ENCODE assay signal across 23 cellular contexts in genomic region chr4:537436-538264, GRCh38. TPM values are rescaled to one million over a fixed set of nuclear protein-coding genes. Genes with fewer than 3 reads are reported as not detected.
DNase-seq lines count a peak whose midpoint lies in the region; ATAC-seq and TF ChIP-seq lines count a peak whose summit lies in the region.
"Had no signal": no experiment of that assay in that cellular context is flagged by ENCODE, and none has a peak within 500 bp of the region (broad histone marks: within the 10 kb centered on the region; RNA-seq: fewer than 3 reads in every experiment).

No MANE protein-coding gene starts in this region.

- H3K9ac ChIP-seq in neuronal stem cell (ENCODE audit: low read depth, low read length, poor library complexity): no peak overlapping the region

- peak overlapping the region; percentile 65 for H4K8ac ChIP-seq in neuronal stem cell (ENCODE audit: low read depth, low read length)

- H3K9me3 ChIP-seq in neuronal stem cell (replicated peaks in 1 of 2; ENCODE audit: control insufficient read depth in 2 of 2, insufficient read depth in 1 of 2, low read depth in 1 of 2, low read length in 2 of 2) (no peaks in the 10 kb centered on the region), upper lobe of right lung (no peaks in the 10 kb centered on the region)
- H3K9me3 ChIP-seq: MG63 had no signal

- no peak overlapping the region for H2BK5ac ChIP-seq in neuronal stem cell (ENCODE audit: low read length)

- no peak overlapping the region for H3K4ac ChIP-seq in neuronal stem cell (ENCODE audit: low read length)

- intact Hi-C loops in upper lobe of right lung (cut with DNase I): no loop called here

- H2BK15ac ChIP-seq in neuronal stem cell (ENCODE audit: low read length): no peak overlapping the region

- H3K27ac ChIP-seq in coronary artery (no peak overlapping the region), neuronal stem cell (replicated peaks; ENCODE audit: low read length) (no peak overlapping the region), upper lobe of right lung (no peak overlapping the region)
- H3K27ac ChIP-seq: 22Rv1, C4-2B, SK-N-MC had no signal

- CTCF ChIA-PET in HEK293T (lab: Yijun Ruan, JAX): no interaction called here

- H2AK5ac ChIP-seq in neuronal stem cell (ENCODE audit: low read depth, low read length): no peak overlapping the region

- DNase-seq in activated CD8-positive, alpha-beta memory T cell treated with anti-CD3 and anti-CD28 coated beads for 24 hours: peak; percentile 48
- DNase-seq in activated CD8-positive, alpha-beta memory T cell treated with anti-CD3 and anti-CD28 coated beads, Interleukin-2, amount 50 U/mL, for 48 hours: no peak
- DNase-seq in coronary artery (ENCODE audit: low spot score): peak; percentile 47
- no peak for DNase-seq in neuronal stem cell (ENCODE audit: low spot score)
- peak; percentile 42 for DNase-seq in upper lobe of right lung
- DNase-seq in GOT3 (lab: John Stamatoyannopoulos, UW): no peak
- no peak for DNase-seq in HEK293T (ENCODE audit: extremely low spot score)
- DNase-seq in NCI-H2171 (lab: John Stamatoyannopoulos, UW): no peak
- DNase-seq: AML-193, H7, Kasumi-1, MG63, NCI-H1048, NCI-H1436 treated with DMSO at 0.1 percent for 48 hours, NCI-H2029, NCI-H2171 treated with DMSO at 0.1 percent for 48 hours, NCI-H446 treated with DMSO at 0.1 percent for 48 hours, SHP77 had no signal

- peaks cover 2% of the 10 kb centered on the region for H3K79me1 ChIP-seq in neuronal stem cell (ENCODE audit: low read depth, low read length)

- ATAC-seq in upper lobe of right lung: no peak

- peaks cover 20 to 61% of the 10 kb centered on the region in 2 donors for H3K36me3 ChIP-seq in neuronal stem cell (replicated peaks in 1 of 2; ENCODE audit: control insufficient read depth in 2 of 2, insufficient read depth in 2 of 2, low read length in 2 of 2)
- H3K36me3 ChIP-seq in upper lobe of right lung: peaks cover 47% of the 10 kb centered on the region
- H3K36me3 ChIP-seq: MG63 had no signal

- H4K91ac ChIP-seq in neuronal stem cell (ENCODE audit: low read depth, low read length, poor library complexity): no peak overlapping the region

- no CpG with 5 or more reads among the region's 21 CpGs for WGBS in neuronal stem cell (ENCODE audit: extremely low coverage in 2 of 2, insufficient read length in 2 of 2, insufficient replicate concordance in 1 of 2), 2 donors

- no peak overlapping the region for H3K4me2 ChIP-seq in neuronal stem cell (ENCODE audit: insufficient read depth, low read length, poor library complexity, severe bottlenecking)

- no peak overlapping the region for H2BK120ac ChIP-seq in neuronal stem cell (ENCODE audit: low read depth, low read length)

- TF ChIP-seq CTCF in coronary artery (IDR thresholded peaks at IDR 0.05) (no peak), upper lobe of right lung (IDR thresholded peaks at IDR 0.05) (no peak)

- H3K27me3 ChIP-seq in neuronal stem cell (ENCODE audit: control insufficient read depth in 3 of 3, insufficient read depth in 3 of 3, low read depth in 1 of 3, low read length in 3 of 3): no peaks in the 10 kb centered on the region
- no peaks in the 10 kb centered on the region for H3K27me3 ChIP-seq in upper lobe of right lung
- H3K27me3 ChIP-seq: MG63 had no signal

- POLR2A ChIA-PET in HEK293T (lab: Yijun Ruan, JAX): no interaction called here

- H2BK12ac ChIP-seq in neuronal stem cell (ENCODE audit: low read length): no peak overlapping the region

- H3K23ac ChIP-seq in neuronal stem cell (ENCODE audit: low read depth, low read length, poor library complexity): peak overlapping the region; percentile 31

- H3K14ac ChIP-seq in neuronal stem cell (ENCODE audit: low read length): no peak overlapping the region

- no peak overlapping the region for H2AFZ ChIP-seq in neuronal stem cell (ENCODE audit: low read length)

- H3K4me1 ChIP-seq in neuronal stem cell (ENCODE audit: control insufficient read depth in 2 of 2, insufficient read depth in 1 of 2, low read depth in 1 of 2, low read length in 2 of 2): no peaks in the 10 kb centered on the region
- no peaks in the 10 kb centered on the region for H3K4me1 ChIP-seq in upper lobe of right lung

- H3K4me3 ChIP-seq in coronary artery (no peak overlapping the region), neuronal stem cell (ENCODE audit: low read length in 2 of 2) (peak overlapping the region in 1 of 2 donors; percentile 64), upper lobe of right lung (no peak overlapping the region)
- H3K4me3 ChIP-seq: MG63, SK-N-MC had no signal

- H3K18ac ChIP-seq in neuronal stem cell (ENCODE audit: low read length): no peak overlapping the region

TF ChIP-seq in HEK293T, 16 proteins besides CTCF, POLR2A, EP300 and RAD21:
- TF ChIP-seq SP1 (IDR thresholded peaks at IDR 0.05) (no peak), SUZ12 (IDR thresholded peaks at IDR 0.05) (no peak), ZNF384 (IDR thresholded peaks at IDR 0.05) (no peak), FOXM1 (IDR thresholded peaks at IDR 0.05; ENCODE audit: borderline replicate concordance) (no peak), CTBP1 (IDR thresholded peaks at IDR 0.05; ENCODE audit: borderline replicate concordance) (no peak), LEF1 (IDR thresholded peaks at IDR 0.05; ENCODE audit: borderline replicate concordance) (no peak), NFRKB (IDR thresholded peaks at IDR 0.05) (no peak), HDGF (IDR thresholded peaks at IDR 0.05; ENCODE audit: borderline replicate concordance) (no peak), FOXK2 (IDR thresholded peaks at IDR 0.05) (no peak), FOXA1 (IDR thresholded peaks at IDR 0.05) (no peak), L3MBTL2 (conservative IDR thresholded peaks at IDR 0.05) (no peak), ARNT (IDR thresholded peaks at IDR 0.05) (no peak), ELF4 (IDR thresholded peaks at IDR 0.05) (no peak), TARDBP (IDR thresholded peaks at IDR 0.05) (no peak), BHLHE40 (IDR thresholded peaks at IDR 0.05; ENCODE audit: borderline replicate concordance) (no peak)
- TF ChIP-seq, protein P1, sequence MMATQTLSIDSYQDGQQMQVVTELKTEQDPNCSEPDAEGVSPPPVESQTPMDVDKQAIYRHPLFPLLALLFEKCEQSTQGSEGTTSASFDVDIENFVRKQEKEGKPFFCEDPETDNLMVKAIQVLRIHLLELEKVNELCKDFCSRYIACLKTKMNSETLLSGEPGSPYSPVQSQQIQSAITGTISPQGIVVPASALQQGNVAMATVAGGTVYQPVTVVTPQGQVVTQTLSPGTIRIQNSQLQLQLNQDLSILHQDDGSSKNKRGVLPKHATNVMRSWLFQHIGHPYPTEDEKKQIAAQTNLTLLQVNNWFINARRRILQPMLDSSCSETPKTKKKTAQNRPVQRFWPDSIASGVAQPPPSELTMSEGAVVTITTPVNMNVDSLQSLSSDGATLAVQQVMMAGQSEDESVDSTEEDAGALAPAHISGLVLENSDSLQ (IDR thresholded peaks at IDR 0.05): no peak

RNA-seq across cellular contexts. Expression of gene TMEM271, which starts 38.4 kb away (rescaled TPM):
- polyA plus RNA-seq in neuronal stem cell (2013, experiment 1 of 2): not detected
- not detected for polyA plus RNA-seq in neuronal stem cell (2013, experiment 2 of 2)
- total RNA-seq in upper lobe of right lung: not detected
- total RNA-seq: OCI-LY7 had no signal
- polyA plus RNA-seq: IgD-negative memory B cell had no signal

RNA-seq across cellular contexts. Expression of gene PIGG, which starts 38.6 kb away (rescaled TPM):
- 21.5 TPM for polyA plus RNA-seq in neuronal stem cell (2013, experiment 1 of 2)
- polyA plus RNA-seq in neuronal stem cell (2013, experiment 2 of 2): 22.0 TPM
- total RNA-seq in upper lobe of right lung: 59.9 TPM

RNA-seq across cellular contexts. Expression of gene ZNF721, which starts 38.7 kb away (rescaled TPM):
- 25.8 TPM for polyA plus RNA-seq in neuronal stem cell (2013, experiment 1 of 2)
- polyA plus RNA-seq in neuronal stem cell (2013, experiment 2 of 2): 28.1 TPM
- total RNA-seq in upper lobe of right lung: 24.1 TPM

Comparison
In these comparisons a context has a peak if more than half of its experiments do, and no peak if none do; other contexts are left out.
1. DNase-seq: peak in activated CD8-positive, alpha-beta memory T cell treated with anti-CD3 and anti-CD28 coated beads for 24 hours (single experiment), coronary artery (single experiment) and upper lobe of right lung (single experiment); none in activated CD8-positive, alpha-beta memory T cell treated with anti-CD3 and anti-CD28 coated beads, Interleukin-2, amount 50 U/mL, for 48 hours (single experiment), neuronal stem cell (single experiment), GOT3 (single experiment), HEK293T (single experiment) and NCI-H2171 (single experiment).